8 cellular contexts compared by ENCODE assay signal in genomic region chr3:122382888-122383666, GRCh38. TPM values are rescaled to one million over a fixed set of nuclear protein-coding genes. Genes with fewer than 3 reads are reported as not detected.
DNase-seq lines count a peak whose midpoint lies in the region; ATAC-seq and TF ChIP-seq lines count a peak whose summit lies in the region.

Gene MIX23 (minus strand): TSS chr3:122383231. CDS start chr3:122383224, 7 bp downstream.

- ATAC-seq in GM19023 (IDR thresholded peaks at IDR 0.05; ENCODE audit: unreplicated experiment) (peak; percentile 38), HG03460 (IDR thresholded peaks at IDR 0.05; ENCODE audit: unreplicated experiment) (peak; percentile 42)

- H3K9me3 ChIP-seq in colonic mucosa, result no peaks in the 10 kb centered on the region

- no peaks in the 10 kb centered on the region for H3K36me3 ChIP-seq in colonic mucosa

- TF ChIP-seq CTCF in colonic mucosa (IDR thresholded peaks at IDR 0.05), result no peak

- peak within 1 kb of the TSS; percentile 61 for H3K4me3 ChIP-seq in colonic mucosa

- DNase-seq in ACHN (peak; percentile 83), NCI-H526 treated with DMSO at 0.1 percent for 48 hours (lab: John Stamatoyannopoulos, UW) (peak; percentile 89), colonic mucosa (peak; percentile 93), kidney tubule cell (ENCODE audit: low spot score) (peak; percentile 91)
- peak; percentile 92 for DNase-seq in activated CD4-positive, alpha-beta T cell treated with anti-CD3 and anti-CD28 coated beads for 48 hours
- peak; percentile 41 to 79 (median 76) for DNase-seq in stimulated activated CD4-positive, alpha-beta T cell treated with anti-CD3 and anti-CD28 coated beads, Interleukin-1b, Interleukin-23, amount 100 ng/mL, for 24 hours (ENCODE audit: low read depth in 4 of 4, low spot score in 1 of 4)

- peak within 1 kb of the TSS; percentile 72 for H3K27ac ChIP-seq in colonic mucosa

- H3K9ac ChIP-seq in colonic mucosa (ENCODE audit: low read depth in 2 of 2, low read length in 2 of 2), result peak within 1 kb of the TSS; percentile 60 to 95

- H3K27me3 ChIP-seq in colonic mucosa, result no peaks in the 10 kb centered on the region

- in situ Hi-C loops in ACHN (cut with HindIII; ENCODE audit: low pct_ligation_motif_present, low pct_unique_long_range_greater_than_20kb, low sequenced_read_pairs), result no loop called here

- intact Hi-C loops in colonic mucosa (cut with DNase I), result no loop called here

- H3K4me1 ChIP-seq in colonic mucosa, result peaks cover 8% of the 10 kb centered on the region

RNA-seq across cellular contexts. Expression of gene MIX23, which starts in this region (rescaled TPM):
- 10 to 100 TPM; 44.5 to 66.6 TPM for total RNA-seq in colonic mucosa

Comparison
In these comparisons a context has a peak if more than half of its experiments do, and no peak if none do; other contexts are left out.
1. Peak in every context shown above with its lines: DNase-seq, ATAC-seq, H3K4me3 ChIP-seq and H3K27ac ChIP-seq.